In genomic region chr7:132065973-132066611, GRCh38 we compare ENCODE assay signal across 9 cellular contexts.
DNase-seq lines count a peak whose midpoint lies in the region; FAIRE-seq and TF ChIP-seq lines count a peak whose summit lies in the region.
"Had no signal": no experiment of that assay in that cellular context is flagged by ENCODE, and none has a peak within 500 bp of the region (broad histone marks: within the 10 kb centered on the region; RNA-seq: fewer than 3 reads in every experiment).

No MANE protein-coding gene starts in this region.

- BruUV-seq in endothelial cell of umbilical vein (replicated peaks; lab: Mats Ljungman, UMichigan), result TSS peak; percentile 62

- H3K79me2 ChIP-seq in endothelial cell of umbilical vein (ENCODE audit: control insufficient read depth, insufficient read depth, low read length), result no peaks in the 10 kb centered on the region

- H3K27me3 ChIP-seq in endothelial cell of umbilical vein (ENCODE audit: control insufficient read depth in 2 of 2, insufficient read depth in 2 of 2, low read length in 2 of 2) (no peaks in the 10 kb centered on the region), muscle layer of duodenum (ENCODE audit: low read depth, low read length) (no peaks in the 10 kb centered on the region), transverse colon (no peaks in the 10 kb centered on the region)

- no peaks in the 10 kb centered on the region for H3K9me3 ChIP-seq in endothelial cell of umbilical vein (replicated peaks; ENCODE audit: control insufficient read depth, insufficient read depth, low read length)
- H3K9me3 ChIP-seq in muscle layer of duodenum (ENCODE audit: control insufficient read depth in 1 of 2, low read length in 2 of 2), result no peaks in the 10 kb centered on the region
- H3K9me3 ChIP-seq in transverse colon, result no peaks in the 10 kb centered on the region

- DNase-seq in DMS53 (lab: John Stamatoyannopoulos, UW) (peak; percentile 13), DMS53 treated with DMSO at 0.1 percent for 48 hours (lab: John Stamatoyannopoulos, UW; ENCODE audit: unreplicated experiment) (no peak), endothelial cell of umbilical vein (ENCODE audit: low read depth, low spot score) (no peak), transverse colon (no peak), NCI-H1048 (lab: John Stamatoyannopoulos, UW) (no peak), HuH-7.5 (ENCODE audit: low spot score) (no peak), GM20000 (ENCODE audit: low spot score) (no peak)
- DNase-seq: activated T-cell treated with anti-CD3 and anti-CD28 coated beads, Interleukin-2, amount 50 U/mL, for 4 hours had no signal

- no peak for FAIRE-seq in endothelial cell of umbilical vein (lab: Jason Lieb, UNC)

- no peaks in the 10 kb centered on the region for H3K9me1 ChIP-seq in endothelial cell of umbilical vein (replicated peaks; ENCODE audit: control insufficient read depth, extremely low read depth, insufficient read depth, low read length)

- peak overlapping the region; percentile 44 for H3K4me2 ChIP-seq in endothelial cell of umbilical vein (ENCODE audit: insufficient read depth, low read length)

- H3K36me3 ChIP-seq in endothelial cell of umbilical vein (ENCODE audit: control insufficient read depth in 2 of 2, extremely low read depth in 1 of 2, insufficient read depth in 2 of 2, low read length in 2 of 2) (no peaks in the 10 kb centered on the region), muscle layer of duodenum (ENCODE audit: control insufficient read depth in 1 of 2, insufficient read depth in 2 of 2, low read length in 2 of 2) (no peaks in the 10 kb centered on the region), transverse colon (no peaks in the 10 kb centered on the region)

- H2AFZ ChIP-seq in endothelial cell of umbilical vein (ENCODE audit: low read depth, low read length), result peak overlapping the region; percentile 56

- H3K27ac ChIP-seq in endothelial cell of umbilical vein (ENCODE audit: insufficient read depth, low read depth, low read length) (peak overlapping the region; percentile 80), muscle layer of duodenum (ENCODE audit: low read length) (peak overlapping the region; percentile 78), transverse colon (peak overlapping the region; percentile 70 to 77 (median 76))

- peak overlapping the region; percentile 61 for H3K9ac ChIP-seq in endothelial cell of umbilical vein (replicated peaks; ENCODE audit: extremely low read depth, insufficient read depth, low read length)

- in situ Hi-C loops in transverse colon (cut with MboI; ENCODE audit: low pct_ligation_motif_present in 1 of 4, low pct_unique_long_range_greater_than_20kb in 1 of 4, low sequenced_read_pairs in 3 of 4), result no loop called here

- TF ChIP-seq CTCF in endothelial cell of umbilical vein (IDR thresholded peaks at IDR 0.05; ENCODE audit: extremely low read depth in 1 of 2, insufficient read depth in 1 of 2, low read depth in 1 of 2, low read length in 2 of 2), result no peak
- TF ChIP-seq CTCF in transverse colon (IDR thresholded peaks at IDR 0.05), result no peak
- TF ChIP-seq CTCF in GM20000 (IDR thresholded peaks at IDR 0.05; ENCODE audit: extremely low read depth, missing control alignments), result no peak

- peaks cover 15% of the 10 kb centered on the region for H3K4me1 ChIP-seq in endothelial cell of umbilical vein (ENCODE audit: control insufficient read depth, extremely low read depth, insufficient read depth, low read length)
- H3K4me1 ChIP-seq in muscle layer of duodenum (ENCODE audit: control insufficient read depth in 1 of 2, insufficient read depth in 2 of 2, low read length in 2 of 2), result peaks cover 0 to 8% of the 10 kb centered on the region in 2 donors
- H3K4me1 ChIP-seq in transverse colon, result peaks cover 4 to 22% (median 14%) of the 10 kb centered on the region in 4 donors

- WGBS in transverse colon (ENCODE audit: low coverage in 1 of 2), 2 donors, result 51 to 60% methylated on average over 3 to 5 of the region's 5 CpGs

- H3K4me3 ChIP-seq in endothelial cell of umbilical vein (replicated peaks in 1 of 3; ENCODE audit: insufficient read depth in 1 of 3, low read depth in 1 of 3, low read length in 3 of 3) (no peak overlapping the region), muscle layer of duodenum (ENCODE audit: low read depth in 1 of 2, low read length in 2 of 2) (peak overlapping the region in 1 of 2 donors; percentile 38), transverse colon (no peak overlapping the region)

- CTCF ChIA-PET in endothelial cell of umbilical vein (lab: Charles Lee), result interaction anchor here (1.1 to 1.2 kb wide), 2 partner anchors 79 to 514 kb away, joined by 3 read pairs; no protein-coding TSS in a partner anchor

- no peaks in the 10 kb centered on the region for H4K20me1 ChIP-seq in endothelial cell of umbilical vein (replicated peaks; ENCODE audit: control insufficient read depth, extremely low read depth, insufficient read depth, low read length)

- TF ChIP-seq POLR2A in endothelial cell of umbilical vein (IDR thresholded peaks at IDR 0.05; ENCODE audit: low read depth, low read length), result no peak
- no peak for TF ChIP-seq POLR2A in transverse colon (IDR thresholded peaks at IDR 0.05)

- POLR2A ChIA-PET in endothelial cell of umbilical vein (lab: Charles Lee), result no interaction called here

- dilution Hi-C loops in endothelial cell of umbilical vein (cut with MboI; ENCODE audit: extremely low pct_ligation_motif_present, low sequenced_read_pairs), result no loop called here

- no peak for TF ChIP-seq EP300 in transverse colon (IDR thresholded peaks at IDR 0.05; ENCODE audit: low read depth)

- intact Hi-C loops in endothelial cell of umbilical vein (cut with micrococcal nuclease), result loop anchor here (1.0 to 10.0 kb wide), 4 partner anchors 81 to 509 kb away; partner anchors contain the start of gene PLXNA4
- intact Hi-C loops in transverse colon (cut with DNase I; ENCODE audit: low total_unique reads), result no loop called here

TF ChIP-seq in endothelial cell of umbilical vein, 7 proteins besides CTCF, POLR2A, EP300 and RAD21:
- TF ChIP-seq FOS (IDR thresholded peaks at IDR 0.05; ENCODE audit: borderline replicate concordance, insufficient read depth, low read length) (no peak), MYC (IDR thresholded peaks at IDR 0.05; ENCODE audit: low read depth, low read length) (no peak)
